In the genomic region with DNA sequence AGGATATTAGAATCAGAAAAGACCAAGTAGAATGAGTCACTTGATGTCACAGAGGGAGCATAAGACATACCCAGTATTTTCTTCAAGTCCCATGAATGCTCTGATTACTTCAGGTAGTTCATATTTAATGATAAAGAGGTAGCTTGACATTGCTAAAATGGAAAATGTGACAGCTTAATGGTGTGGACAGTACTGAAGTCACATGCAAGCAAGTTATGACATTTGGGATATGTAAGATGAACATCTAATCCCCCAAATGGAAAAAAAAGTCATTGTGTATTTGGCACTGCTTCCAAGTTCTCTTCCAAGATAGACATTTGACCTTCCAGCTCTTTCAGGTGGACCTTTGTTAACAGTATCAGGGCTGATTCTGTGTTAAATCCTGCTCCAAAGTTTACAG, we compare ENCODE assay signal across 8 cellular contexts.
"Had no signal": no experiment of that assay in that cellular context is flagged by ENCODE, and none has a peak within 500 bp of the region (broad histone marks: within the 10 kb centered on the region; RNA-seq: fewer than 3 reads in every experiment).

No MANE protein-coding gene starts in this region.

- ATAC-seq: GM12878 had no signal

- DNase-seq: GDM1, GF-D8 had no signal

- H3K4me3 ChIP-seq: GM12878 had no signal

- FAIRE-seq: G401.6, GM12878, GM12891, GM12892, GM18507, GM19239 had no signal
